16 cellular contexts compared by ENCODE assay signal in the genomic region with DNA sequence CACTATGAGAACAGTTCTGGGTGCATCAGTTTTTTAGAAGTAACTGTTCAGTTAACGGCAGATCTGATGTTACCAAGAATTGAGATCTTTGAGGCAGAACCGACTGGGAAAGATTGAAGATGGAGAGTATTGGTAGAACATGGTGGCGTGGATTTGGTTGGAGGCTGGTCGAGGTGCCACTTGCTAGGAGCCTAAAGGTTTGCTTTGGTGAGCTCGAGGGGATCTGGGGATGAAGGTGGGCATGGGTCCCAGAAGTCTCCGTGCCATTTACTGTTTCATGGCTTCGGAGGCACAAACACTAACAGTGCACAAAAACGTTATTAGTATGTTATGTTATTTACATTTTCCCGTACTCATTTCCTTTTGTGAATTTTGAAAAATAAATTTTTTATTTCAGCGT.
"Had no signal": no experiment of that assay in that cellular context is flagged by ENCODE, and none has a peak within 500 bp of the region (broad histone marks: within the 10 kb centered on the region; RNA-seq: fewer than 3 reads in every experiment).

No MANE protein-coding gene starts in this region.

- H3K4me3 Mint-ChIP-seq: immature natural killer cell had no signal

- DNase-seq: dermis blood vessel endothelial cell; dorsolateral prefrontal cortex; effector CD4-positive, alpha-beta T cell; effector memory CD4-positive, alpha-beta T cell; foreskin keratinocyte; heart left ventricle; hypothalamus; immature natural killer cell; islet precursor cell; kidney; kidney glomerular epithelial cell; left colon; left ventricle myocardium inferior; lower lobe of right lung; mesenchymal stem cell; midbrain had no signal

- H3K4me1 Mint-ChIP-seq: immature natural killer cell had no signal

- H3K27ac Mint-ChIP-seq: immature natural killer cell had no signal

- H3K36me3 Mint-ChIP-seq: immature natural killer cell had no signal

- H3K9me3 Mint-ChIP-seq: immature natural killer cell had no signal
